ENCODE assay signal across 19 cellular contexts in the genomic region with DNA sequence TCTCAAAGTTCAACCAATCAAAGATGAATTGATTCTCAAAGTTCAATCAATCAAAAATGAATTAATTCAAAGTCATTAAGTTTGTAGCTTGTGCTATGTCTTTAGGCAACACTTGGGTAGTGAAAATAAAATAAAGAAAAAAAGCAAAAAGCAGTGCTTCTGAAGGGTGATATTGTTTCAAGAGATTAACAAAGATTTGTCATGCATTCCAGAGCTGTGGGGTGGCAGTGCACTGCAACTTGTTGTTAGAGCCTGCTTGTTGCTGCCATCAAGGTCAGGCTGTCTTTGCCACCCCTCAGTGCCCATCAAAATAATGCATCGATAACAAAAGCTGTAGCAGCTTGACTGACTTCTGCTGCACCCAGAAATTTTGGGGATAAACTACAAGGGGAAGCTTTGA.
DNase-seq lines count a peak whose midpoint lies in the region; ATAC-seq and TF ChIP-seq lines count a peak whose summit lies in the region.
"Had no signal": no experiment of that assay in that cellular context is flagged by ENCODE, and none has a peak within 500 bp of the region (broad histone marks: within the 10 kb centered on the region; RNA-seq: fewer than 3 reads in every experiment).

No MANE protein-coding gene starts in this region.

- H3K9me3 ChIP-seq in mesodermal cell (ENCODE audit: control insufficient read depth, low read length) = no peaks in the 10 kb centered on the region

- H3K4me3 ChIP-seq in brain microvascular endothelial cell (ENCODE audit: low read depth, low read length) (no peak overlapping the region), mesodermal cell (ENCODE audit: extremely low read depth, insufficient read depth, low read length, poor library complexity, severe bottlenecking) (no peak overlapping the region)

- peak; percentile 19 for DNase-seq in AG20443 (ENCODE audit: low spot score)
- DNase-seq in LHCN-M2 (ENCODE audit: low read depth) = peak; percentile 45
- peak; percentile 38 for DNase-seq in brain microvascular endothelial cell
- DNase-seq in NCI-H1694 treated with DMSO at 0.1 percent for 48 hours (lab: John Stamatoyannopoulos, UW) = no peak
- DNase-seq in activated CD4-positive, alpha-beta T cell treated with anti-CD3 and anti-CD28 coated beads, Interleukin-2, amount 50 U/mL, for 4 hours = no peak
- DNase-seq: activated CD4-positive, alpha-beta T cell treated with anti-CD3 and anti-CD28 coated beads for 48 hours; activated gamma-delta T cell treated with Interleukin-2 at 50 U/mL for 16 hours; CD4-positive, alpha-beta T cell; cerebellar nuclear complex; effector CD8-positive, alpha-beta T cell; hippocampal formation; Kasumi-1; midbrain; NCI-H1417 treated with DMSO at 0.1 percent for 48 hours; NCI-H82; right cardiac atrium had no signal

- in situ Hi-C loops in brain microvascular endothelial cell (cut with HindIII; ENCODE audit: low pct_ligation_motif_present, low sequenced_read_pairs) = no loop called here

- H3K36me3 ChIP-seq in brain microvascular endothelial cell (replicated peaks) (no peaks in the 10 kb centered on the region), mesodermal cell (ENCODE audit: control insufficient read depth, insufficient read depth, low read length) (no peaks in the 10 kb centered on the region)

- WGBS in mesodermal cell (ENCODE audit: insufficient coverage in 2 of 2), 2 experiments = 71% methylated on average over 1 of the region's 1 CpG; no CpG with 5 or more reads in 1 of the 2 experiments

- H3K27ac ChIP-seq in brain microvascular endothelial cell (no peak overlapping the region), mesodermal cell (ENCODE audit: low read depth, low read length, severe bottlenecking) (peak overlapping the region; percentile 33)

- peaks cover 9% of the 10 kb centered on the region for H3K4me1 ChIP-seq in mesodermal cell (ENCODE audit: control insufficient read depth, insufficient read depth, low read length, poor library complexity, severe bottlenecking)

- TF ChIP-seq CTCF in brain microvascular endothelial cell (IDR thresholded peaks at IDR 0.05; ENCODE audit: low read depth, low read length, missing control alignments) = no peak

- no peaks in the 10 kb centered on the region for H3K27me3 ChIP-seq in brain microvascular endothelial cell (replicated peaks)

- ATAC-seq in GM21423 (IDR thresholded peaks at IDR 0.05; ENCODE audit: unreplicated experiment) (no peak), GM21515 (IDR thresholded peaks at IDR 0.05; ENCODE audit: unreplicated experiment) (no peak)
- ATAC-seq: right cardiac atrium had no signal

Comparison
In these comparisons a context has a peak if more than half of its experiments do, and no peak if none do; other contexts are left out.
1. DNase-seq: peak in AG20443 (single experiment), LHCN-M2 (single experiment) and brain microvascular endothelial cell (single experiment); none in NCI-H1694 treated with DMSO at 0.1 percent for 48 hours (single experiment) and activated CD4-positive, alpha-beta T cell treated with anti-CD3 and anti-CD28 coated beads, Interleukin-2, amount 50 U/mL, for 4 hours (0 of 2).